In the genomic region with DNA sequence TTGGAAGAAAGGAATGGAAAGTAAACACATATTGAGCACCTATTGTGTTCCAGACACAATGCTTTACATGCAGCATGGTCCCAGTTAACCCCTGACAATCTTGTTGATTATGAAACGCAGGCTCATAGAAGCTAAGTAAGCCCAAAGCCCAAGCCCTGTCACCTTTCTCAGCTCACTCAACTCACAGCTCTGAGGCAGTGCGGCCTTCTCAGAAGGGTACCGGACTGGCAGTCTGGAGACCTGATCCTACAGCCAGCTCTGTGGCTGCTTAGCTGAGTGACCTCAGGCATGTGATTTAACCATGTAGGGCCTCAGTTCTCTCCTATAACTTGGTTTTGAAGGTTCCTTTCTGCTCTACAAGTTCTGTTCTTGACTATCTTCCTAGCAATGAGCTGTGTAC, we compare ENCODE assay signal across 10 cellular contexts. TPM values are rescaled to one million over a fixed set of nuclear protein-coding genes. Genes with fewer than 3 reads are reported as not detected.
DNase-seq lines count a peak whose midpoint lies in the region; ATAC-seq, FAIRE-seq and TF ChIP-seq lines count a peak whose summit lies in the region.
"Had no signal": no experiment of that assay in that cellular context is flagged by ENCODE, and none has a peak within 500 bp of the region (broad histone marks: within the 10 kb centered on the region; RNA-seq: fewer than 3 reads in every experiment).

No MANE protein-coding gene starts in this region.

- H3K9me2 ChIP-seq in SK-N-SH: no peaks in the 10 kb centered on the region

- no peak overlapping the region for H3K27ac ChIP-seq in HepG2 (ENCODE audit: extremely low read length, insufficient read depth, low read length)
- peak overlapping the region in 1 of 3 donors; percentile 89 for H3K27ac ChIP-seq in right lobe of liver
- H3K27ac ChIP-seq in astrocyte (ENCODE audit: low read depth, low read length): no peak overlapping the region
- H3K27ac ChIP-seq in SK-N-SH (ENCODE audit: low read depth in 2 of 2, low read length in 1 of 2): no peak overlapping the region
- H3K27ac ChIP-seq: SJCRH30 had no signal

- DNase-seq in HepG2 (ENCODE audit: low spot score): no peak
- no peak for DNase-seq in right lobe of liver
- DNase-seq in astrocyte (ENCODE audit: low read depth): no peak
- DNase-seq in naive B cell: no peak
- DNase-seq in NCI-H2171 treated with DMSO at 0.1 percent for 48 hours (lab: John Stamatoyannopoulos, UW): no peak
- DNase-seq in hepatic stellate cell (ENCODE audit: low spot score): no peak
- DNase-seq in SW 1271 (lab: John Stamatoyannopoulos, UW): no peak
- DNase-seq in SK-N-SH: no peak
- DNase-seq: SJCRH30 had no signal

- H3K36me3 ChIP-seq in HepG2 (replicated peaks in 1 of 2; ENCODE audit: control insufficient read depth in 1 of 2, insufficient read depth in 2 of 2, low read length in 2 of 2) (no peaks in the 10 kb centered on the region), right lobe of liver (no peaks in the 10 kb centered on the region), astrocyte (ENCODE audit: insufficient read depth, low read length) (no peaks in the 10 kb centered on the region), SK-N-SH (replicated peaks in 1 of 2; ENCODE audit: control insufficient read depth in 1 of 2, insufficient read depth in 2 of 2, low read length in 1 of 2) (no peaks in the 10 kb centered on the region)
- H3K36me3 ChIP-seq: SJCRH30 had no signal

- WGBS in HepG2 (ENCODE audit: low lambda C conversion rate): 100% methylated on average over 1 of the region's 3 CpGs
- 88% methylated on average over 1 of the region's 3 CpGs for WGBS in right lobe of liver (ENCODE audit: insufficient coverage, low coverage, low lambda C conversion rate, missing lambda C conversion rate)
- 82% methylated on average over 3 of the region's 3 CpGs for WGBS in SK-N-SH (ENCODE audit: low lambda C conversion rate)

- TF ChIP-seq RAD21 in HepG2 (CRISPR knock-in tag; IDR thresholded peaks at IDR 0.05): no peak
- no peak for TF ChIP-seq RAD21 in SK-N-SH (IDR thresholded peaks at IDR 0.05; ENCODE audit: low read length)

- CTCF ChIA-PET in HepG2 (lab: Yijun Ruan, JAX; ENCODE audit: low intra/inter-chr PET ratio, low total read pairs) (no interaction called here), SK-N-SH (lab: Yijun Ruan, JAX) (interaction anchor here (4.2 to 4.6 kb wide), 2 partner anchors 11 to 195 kb away, joined by 19 to 40 read pairs; no protein-coding TSS in a partner anchor)

- H3K9me3 ChIP-seq in HepG2 (ENCODE audit: low read length): no peaks in the 10 kb centered on the region
- no peaks in the 10 kb centered on the region for H3K9me3 ChIP-seq in right lobe of liver
- H3K9me3 ChIP-seq in astrocyte (ENCODE audit: insufficient read depth, low read depth, low read length): no peaks in the 10 kb centered on the region
- H3K9me3 ChIP-seq in SK-N-SH: no peaks in the 10 kb centered on the region
- H3K9me3 ChIP-seq: SJCRH30 had no signal

- FAIRE-seq in HepG2 (lab: Jason Lieb, UNC): no peak
- no peak for FAIRE-seq in astrocyte (lab: Jason Lieb, UNC)
- FAIRE-seq: bronchial epithelial cell had no signal

- peaks cover 3% of the 10 kb centered on the region for H3F3A ChIP-seq in SK-N-SH (replicated peaks; ENCODE audit: insufficient read depth)

- H2AFZ ChIP-seq in HepG2 (ENCODE audit: low read length) (no peak overlapping the region), astrocyte (ENCODE audit: low read depth, low read length) (peak overlapping the region; percentile 92), SK-N-SH (ENCODE audit: low read depth) (no peak overlapping the region)

- peaks cover 9% of the 10 kb centered on the region for H3K4me1 ChIP-seq in HepG2 (ENCODE audit: insufficient read depth, low read length)
- H3K4me1 ChIP-seq in right lobe of liver: peaks cover 0 to 5% (median 0%) of the 10 kb centered on the region in 4 donors
- H3K4me1 ChIP-seq in astrocyte (ENCODE audit: insufficient read depth, low read length): no peaks in the 10 kb centered on the region
- H3K4me1 ChIP-seq in SK-N-SH (ENCODE audit: control insufficient read depth in 1 of 2, insufficient read depth in 2 of 2, low read depth in 1 of 2, low read length in 1 of 2): no peaks in the 10 kb centered on the region; a peak in 2 of 4 replicates
- H3K4me1 ChIP-seq: SJCRH30 had no signal

- TF ChIP-seq EP300 in HepG2 (IDR thresholded peaks at IDR 0.05; ENCODE audit: low read depth in 2 of 2, low read length in 2 of 2) (no peak), HepG2 (CRISPR knock-in tag; IDR thresholded peaks at IDR 0.05; ENCODE audit: borderline replicate concordance) (no peak), SK-N-SH (IDR thresholded peaks at IDR 0.05; ENCODE audit: borderline replicate concordance in 1 of 2, low read depth in 1 of 2, low read length in 1 of 2) (no peak)

- BruUV-seq in HepG2 (replicated peaks; lab: Mats Ljungman, UMichigan): no TSS peak

- no peak for TF ChIP-seq POLR2A in HepG2 (IDR thresholded peaks at IDR 0.05; ENCODE audit: insufficient read depth in 1 of 2, low read depth in 2 of 2, low read length in 2 of 2)
- TF ChIP-seq POLR2A in right lobe of liver (IDR thresholded peaks at IDR 0.05): no peak

- no peaks in the 10 kb centered on the region for H3K79me2 ChIP-seq in HepG2 (ENCODE audit: insufficient read depth, low read length)
- H3K79me2 ChIP-seq in astrocyte (ENCODE audit: insufficient read depth, low read length): no peaks in the 10 kb centered on the region
- H3K79me2 ChIP-seq in SK-N-SH (ENCODE audit: insufficient read depth): no peaks in the 10 kb centered on the region

- H3K27ac Mint-ChIP-seq in astrocyte (ENCODE audit: unreplicated experiment) (no peak overlapping the region), naive B cell (peak overlapping the region; percentile 98 to 100 (median 99))

- no peak; the same call in 2 of the 3 replicates for ATAC-seq in HepG2
- ATAC-seq in right lobe of liver: no peak
- ATAC-seq in naive B cell (ENCODE audit: low read depth in 2 of 2): no peak

- H3K9me3 Mint-ChIP-seq in astrocyte (ENCODE audit: unreplicated experiment) (no peaks in the 10 kb centered on the region), naive B cell (no peaks in the 10 kb centered on the region)

- H3K4me2 ChIP-seq in HepG2 (ENCODE audit: low read depth, low read length): 0 out of 2 replicates have a peak overlapping the region, but pooled peaks have one; percentile 73
- peak overlapping the region; percentile 91 for H3K4me2 ChIP-seq in astrocyte (ENCODE audit: low read length)
- H3K4me2 ChIP-seq in SK-N-SH: no peak overlapping the region

- no peaks in the 10 kb centered on the region for H4K20me1 ChIP-seq in HepG2 (ENCODE audit: insufficient read depth, low read length)
- no peaks in the 10 kb centered on the region for H4K20me1 ChIP-seq in astrocyte (ENCODE audit: insufficient read depth, low read length)
- no peaks in the 10 kb centered on the region for H4K20me1 ChIP-seq in SK-N-SH (ENCODE audit: insufficient read depth)

- H3K27me3 Mint-ChIP-seq in astrocyte (ENCODE audit: low read depth, unreplicated experiment): no peaks in the 10 kb centered on the region
- no peaks in the 10 kb centered on the region for H3K27me3 Mint-ChIP-seq in naive B cell

- H3K4me1 Mint-ChIP-seq in astrocyte (ENCODE audit: low read depth, unreplicated experiment): peaks cover 5% of the 10 kb centered on the region
- H3K4me1 Mint-ChIP-seq in naive B cell: peaks cover 39 to 46% (median 44%) of the 10 kb centered on the region in 3 donors

- in situ Hi-C loops in HepG2 (cut with HindIII; ENCODE audit: extremely low pct_ligation_motif_present, low pct_unique_long_range_greater_than_20kb): no loop called here

- intact Hi-C loops in HepG2 (cut with micrococcal nuclease; ENCODE audit: unreplicated experiment): no loop called here
- intact Hi-C loops in right lobe of liver (cut with DNase I): no loop called here

- H3K4me3 ChIP-seq in HepG2 (replicated peaks in 1 of 3; ENCODE audit: insufficient read depth in 1 of 3, low read depth in 2 of 3, low read length in 3 of 3): 0 out of 6 replicates have a peak overlapping the region, but pooled peaks of 1 of the 3 experiments have one; percentile 67
- no peak overlapping the region for H3K4me3 ChIP-seq in right lobe of liver
- no peak overlapping the region for H3K4me3 ChIP-seq in astrocyte (ENCODE audit: insufficient read depth, low read depth, low read length)
- H3K4me3 ChIP-seq in SK-N-SH (ENCODE audit: low read depth in 2 of 2, low read length in 1 of 2): no peak overlapping the region

- no peak overlapping the region for H3K9ac ChIP-seq in HepG2 (ENCODE audit: insufficient read depth, low read depth, low read length)
- H3K9ac ChIP-seq in astrocyte (ENCODE audit: low read length): no peak overlapping the region
- H3K9ac ChIP-seq in SK-N-SH: no peak overlapping the region

- H3K27me3 ChIP-seq in HepG2 (ENCODE audit: control insufficient read depth in 1 of 2, insufficient read depth in 2 of 2, low read length in 2 of 2): no peaks in the 10 kb centered on the region; a peak in 1 of 5 replicates
- no peaks in the 10 kb centered on the region for H3K27me3 ChIP-seq in right lobe of liver
- no peaks in the 10 kb centered on the region for H3K27me3 ChIP-seq in astrocyte (ENCODE audit: insufficient read depth, low read length)
- H3K27me3 ChIP-seq in SK-N-SH (ENCODE audit: insufficient read depth): no peaks in the 10 kb centered on the region; the same call in 1 of the 2 replicates
- H3K27me3 ChIP-seq: SJCRH30 had no signal

- TF ChIP-seq CTCF in HepG2 (CRISPR knock-in tag; IDR thresholded peaks at IDR 0.05) (no peak), right lobe of liver (IDR thresholded peaks at IDR 0.05) (no peak), astrocyte (IDR thresholded peaks at IDR 0.05; ENCODE audit: insufficient read depth, low read depth, low read length) (no peak), SK-N-SH (IDR thresholded peaks at IDR 0.05) (no peak)

- POLR2A ChIA-PET in HepG2 (lab: Yijun Ruan, JAX) (no interaction called here), SK-N-SH (lab: Yijun Ruan, JAX) (no interaction called here)

- H3K4me3 Mint-ChIP-seq in astrocyte (ENCODE audit: unreplicated experiment) (peak overlapping the region; percentile 87), naive B cell (peak overlapping the region; percentile 95 to 100 (median 97))

- H3K36me3 Mint-ChIP-seq in astrocyte (ENCODE audit: low read depth, unreplicated experiment) (no peaks in the 10 kb centered on the region), naive B cell (peaks cover 9 to 16% of the 10 kb centered on the region in 2 donors)

RNA-seq across cellular contexts. Expression of gene RNASEL, which starts 0.5 kb away (rescaled TPM):
- total RNA-seq in HepG2 (2016; rRNA removed; fragmentation: Illumina TruSeq; extraction: Trizol): 0.13 and 0.20 TPM in 2 replicates
- total RNA-seq in HepG2 (2016; cell fraction: cytosol; rRNA removed; fragmentation: Illumina TruSeq; extraction: Trizol; ENCODE audit: low read depth): not detected in 2 replicates
- 0.09 and 0.12 TPM in 2 replicates for total RNA-seq in HepG2 (2016; cell fraction: insoluble cytoplasmic fraction; rRNA removed; fragmentation: Illumina TruSeq; extraction: Trizol)
- total RNA-seq in HepG2 (2016; cell fraction: membrane; rRNA removed; fragmentation: Illumina TruSeq; extraction: Trizol): 0.07 TPM in 1 of 2 replicates, not detected in the other
- total RNA-seq in HepG2 (2016; cell fraction: nucleus; rRNA removed; fragmentation: Illumina TruSeq; extraction: Trizol): 0.09 TPM in 2 replicates
- polyA plus RNA-seq in HepG2 (2011; rRNA removed): 0.05 and 0.16 TPM in 2 replicates
- polyA plus RNA-seq in HepG2 (2011; cell fraction: cytosol; rRNA removed): 0.01 and 0.09 TPM in 2 replicates
- 0.06 and 0.29 TPM in 2 replicates for polyA plus RNA-seq in HepG2 (2011; cell fraction: nucleus; rRNA removed)
- 0.04 and 0.08 TPM in 2 replicates for polyA plus RNA-seq in HepG2 (2012)
- not detected in 2 replicates for polyA plus RNA-seq in HepG2 (2016; cell fraction: cytosol; fragmentation: Illumina TruSeq; extraction: Trizol; ENCODE audit: low read depth)
- 0.15 TPM in 1 of 2 replicates, not detected in the other for polyA plus RNA-seq in HepG2 (2016; cell fraction: insoluble cytoplasmic fraction; fragmentation: Illumina TruSeq; extraction: Trizol; ENCODE audit: low read depth)
- polyA plus RNA-seq in HepG2 (2016; cell fraction: membrane; fragmentation: Illumina TruSeq; extraction: Trizol; ENCODE audit: low read depth): not detected in 2 replicates
- 0.15 and 0.18 TPM in 2 replicates for polyA plus RNA-seq in HepG2 (2016; cell fraction: nucleus; fragmentation: Illumina TruSeq; extraction: Trizol; ENCODE audit: insufficient read depth, low read depth)
- polyA minus RNA-seq in HepG2 (2011; rRNA and poly(A)+ RNA removed; ENCODE audit: low replicate concordance): 0.04 and 1.8 TPM in 2 replicates
- not detected in 2 replicates for polyA minus RNA-seq in HepG2 (2011; cell fraction: cytosol; rRNA and poly(A)+ RNA removed)
- polyA minus RNA-seq in HepG2 (2011; cell fraction: nucleus; rRNA and poly(A)+ RNA removed): 0.13 and 0.37 TPM in 2 replicates
- total RNA-seq in right lobe of liver: 1 to 10 TPM; 1.8 to 3.3 (median 2.1) TPM
- 1.8 and 2.5 TPM in 2 replicates for total RNA-seq in astrocyte
- 10 to 100 TPM in 1 of 6 donors, 1 to 10 TPM in 5; 5.0 to 10.1 (median 7.1) TPM for polyA plus RNA-seq in naive B cell (ENCODE audit: low read depth in 6 of 6)
- polyA plus RNA-seq in SK-N-SH (2012; rRNA removed): not detected in 2 replicates
- polyA plus RNA-seq in SK-N-SH (2012; cell fraction: cytosol; rRNA removed): 0.01 TPM in 2 replicates
- not detected in 2 replicates for polyA plus RNA-seq in SK-N-SH (2012; cell fraction: nucleus; rRNA removed)

RNA-seq across cellular contexts. Expression of gene RGS16, which starts 14.7 kb away (rescaled TPM):
- not detected in 2 replicates for total RNA-seq in HepG2 (2016; rRNA removed; fragmentation: Illumina TruSeq; extraction: Trizol)
- not detected in 2 replicates for total RNA-seq in HepG2 (2016; cell fraction: cytosol; rRNA removed; fragmentation: Illumina TruSeq; extraction: Trizol; ENCODE audit: low read depth)
- not detected in 2 replicates for total RNA-seq in HepG2 (2016; cell fraction: insoluble cytoplasmic fraction; rRNA removed; fragmentation: Illumina TruSeq; extraction: Trizol)
- not detected in 2 replicates for total RNA-seq in HepG2 (2016; cell fraction: membrane; rRNA removed; fragmentation: Illumina TruSeq; extraction: Trizol)
- not detected in 2 replicates for total RNA-seq in HepG2 (2016; cell fraction: nucleus; rRNA removed; fragmentation: Illumina TruSeq; extraction: Trizol)
- not detected in 2 replicates for polyA plus RNA-seq in HepG2 (2011; rRNA removed)
- not detected in 2 replicates for polyA plus RNA-seq in HepG2 (2011; cell fraction: cytosol; rRNA removed)
- not detected in 2 replicates for polyA plus RNA-seq in HepG2 (2011; cell fraction: nucleus; rRNA removed)
- polyA plus RNA-seq in HepG2 (2012): not detected in 2 replicates
- polyA plus RNA-seq in HepG2 (2016; cell fraction: cytosol; fragmentation: Illumina TruSeq; extraction: Trizol; ENCODE audit: low read depth): not detected in 2 replicates
- not detected in 2 replicates for polyA plus RNA-seq in HepG2 (2016; cell fraction: insoluble cytoplasmic fraction; fragmentation: Illumina TruSeq; extraction: Trizol; ENCODE audit: low read depth)
- not detected in 2 replicates for polyA plus RNA-seq in HepG2 (2016; cell fraction: membrane; fragmentation: Illumina TruSeq; extraction: Trizol; ENCODE audit: low read depth)
- polyA plus RNA-seq in HepG2 (2016; cell fraction: nucleus; fragmentation: Illumina TruSeq; extraction: Trizol; ENCODE audit: insufficient read depth, low read depth): not detected in 2 replicates
- 3.1 TPM in 1 of 2 replicates, not detected in the other for polyA minus RNA-seq in HepG2 (2011; rRNA and poly(A)+ RNA removed; ENCODE audit: low replicate concordance)
- not detected in 2 replicates for polyA minus RNA-seq in HepG2 (2011; cell fraction: cytosol; rRNA and poly(A)+ RNA removed)
- polyA minus RNA-seq in HepG2 (2011; cell fraction: nucleus; rRNA and poly(A)+ RNA removed): not detected in 2 replicates
- total RNA-seq in right lobe of liver: 1 to 10 TPM in 3 of 6 experiments, under 1 TPM in 3; 0.15 to 3.4 (median 0.99) TPM
- 4.3 and 5.7 TPM in 2 replicates for total RNA-seq in astrocyte
- polyA plus RNA-seq in naive B cell (ENCODE audit: low read depth in 6 of 6): 1 to 10 TPM in 4 of 6 donors, under 1 TPM in 2; 0.52 to 8.9 (median 1.8) TPM
- 0.79 and 1.7 TPM in 2 replicates for polyA plus RNA-seq in SK-N-SH (2012; rRNA removed)
- 1.2 and 1.9 TPM in 2 replicates for polyA plus RNA-seq in SK-N-SH (2012; cell fraction: cytosol; rRNA removed)
- 0.79 and 1.0 TPM in 2 replicates for polyA plus RNA-seq in SK-N-SH (2012; cell fraction: nucleus; rRNA removed)
